In genomic region chr7:131836733-131837132, GRCh38 we compare ENCODE assay signal across 19 cellular contexts.
DNase-seq lines count a peak whose midpoint lies in the region; ATAC-seq and TF ChIP-seq lines count a peak whose summit lies in the region.
"Had no signal": no experiment of that assay in that cellular context is flagged by ENCODE, and none has a peak within 500 bp of the region (broad histone marks: within the 10 kb centered on the region; RNA-seq: fewer than 3 reads in every experiment).

No MANE protein-coding gene starts in this region.

- peaks cover 19% of the 10 kb centered on the region for H3K4me1 Mint-ChIP-seq in endodermal cell
- H3K4me1 Mint-ChIP-seq in progenitor cell of endocrine pancreas (ENCODE audit: low read depth): no peaks in the 10 kb centered on the region
- H3K4me1 Mint-ChIP-seq in T-helper 17 cell: no peaks in the 10 kb centered on the region

- no peak overlapping the region for H3K4me3 Mint-ChIP-seq in endodermal cell
- no peak overlapping the region for H3K4me3 Mint-ChIP-seq in progenitor cell of endocrine pancreas (ENCODE audit: low read depth)
- H3K4me3 Mint-ChIP-seq in T-helper 17 cell: no peak overlapping the region

- no peak overlapping the region for H3K27ac ChIP-seq in Karpas-422 (ENCODE audit: low read length)
- H3K27ac ChIP-seq in endodermal cell (ENCODE audit: low read depth, low read length): no peak overlapping the region
- no peak overlapping the region for H3K27ac ChIP-seq in effector memory CD4-positive, alpha-beta T cell (ENCODE audit: insufficient read depth, low read length, poor library complexity, severe bottlenecking)
- H3K27ac ChIP-seq: 22Rv1, GM23248 had no signal

- no peaks in the 10 kb centered on the region for H3K36me3 ChIP-seq in Karpas-422 (ENCODE audit: insufficient read depth, low read length)
- H3K36me3 ChIP-seq in endodermal cell (ENCODE audit: control insufficient read depth, insufficient read depth, low read length): no peaks in the 10 kb centered on the region
- H3K36me3 ChIP-seq in effector memory CD4-positive, alpha-beta T cell (ENCODE audit: control insufficient read depth, insufficient read depth, low read length): no peaks in the 10 kb centered on the region

- H3K9ac ChIP-seq in Karpas-422 (ENCODE audit: low read length): no peak overlapping the region
- H3K9ac ChIP-seq in endodermal cell (ENCODE audit: extremely low read depth, low read length, poor library complexity, severe bottlenecking): no peak overlapping the region
- H3K9ac ChIP-seq: GM23248 had no signal

- peak; percentile 80 for TF ChIP-seq CTCF in endodermal cell (conservative IDR thresholded peaks at IDR 0.05)
- TF ChIP-seq CTCF in progenitor cell of endocrine pancreas (IDR thresholded peaks at IDR 0.05; ENCODE audit: unreplicated experiment): peak; percentile 14

- WGBS in endodermal cell (ENCODE audit: insufficient coverage in 1 of 2, insufficient read length in 1 of 2), 2 experiments: 62 to 100% methylated on average over 1 to 2 of the region's 2 CpGs

- no peaks in the 10 kb centered on the region for H4K20me1 ChIP-seq in Karpas-422 (ENCODE audit: insufficient read depth, low read depth, low read length)

- H3K36me3 Mint-ChIP-seq in endodermal cell (ENCODE audit: low read depth) (no peaks in the 10 kb centered on the region), progenitor cell of endocrine pancreas (ENCODE audit: insufficient read depth) (no peaks in the 10 kb centered on the region), T-helper 17 cell (ENCODE audit: low read depth) (no peaks in the 10 kb centered on the region)

- H3K4me1 ChIP-seq in Karpas-422 (ENCODE audit: low read length): no peaks in the 10 kb centered on the region
- H3K4me1 ChIP-seq in endodermal cell (ENCODE audit: control insufficient read depth, insufficient read depth, low read length): peaks cover 6% of the 10 kb centered on the region
- H3K4me1 ChIP-seq in effector memory CD4-positive, alpha-beta T cell (ENCODE audit: control insufficient read depth, insufficient read depth, low read length, poor library complexity, severe bottlenecking): no peaks in the 10 kb centered on the region

- no peaks in the 10 kb centered on the region for H3K9me2 ChIP-seq in Karpas-422 (replicated peaks; ENCODE audit: insufficient read depth, low read length)

- H3K27ac Mint-ChIP-seq in endodermal cell (no peak overlapping the region), progenitor cell of endocrine pancreas (no peak overlapping the region), T-helper 17 cell (no peak overlapping the region)

- H3K9me3 ChIP-seq in Karpas-422 (ENCODE audit: low read length) (no peaks in the 10 kb centered on the region), endodermal cell (ENCODE audit: control insufficient read depth, low read length) (no peaks in the 10 kb centered on the region), T-helper 17 cell (ENCODE audit: control insufficient read depth, low read length, poor library complexity, severe bottlenecking) (no peaks in the 10 kb centered on the region)
- no peaks in the 10 kb centered on the region for H3K9me3 ChIP-seq in effector memory CD4-positive, alpha-beta T cell (ENCODE audit: control insufficient read depth, low read length)

- ATAC-seq in T-helper 17 cell: no peak
- ATAC-seq: Right ventricle myocardium inferior had no signal

- no peak overlapping the region for H3K4me3 ChIP-seq in Karpas-422 (ENCODE audit: low read length)
- H3K4me3 ChIP-seq in endodermal cell (ENCODE audit: low read length): no peak overlapping the region
- no peak overlapping the region for H3K4me3 ChIP-seq in effector memory CD4-positive, alpha-beta T cell (ENCODE audit: insufficient read depth, low read depth, low read length, poor library complexity, severe bottlenecking)
- H3K4me3 ChIP-seq: GM23248 had no signal

- DNase-seq in DMS 273 (lab: John Stamatoyannopoulos, UW; ENCODE audit: unreplicated experiment) (peak; percentile 65), DMS 273 treated with DMSO at 0.1 percent for 48 hours (lab: John Stamatoyannopoulos, UW) (no peak), Karpas-422 (peak; percentile 59), endodermal cell (peak; percentile 86), progenitor cell of endocrine pancreas (ENCODE audit: low spot score, unreplicated experiment) (no peak), T-helper 17 cell (no peak), islet precursor cell (no peak)
- DNase-seq in effector memory CD4-positive, alpha-beta T cell: no peak
- DNase-seq: AML-193; DMS153; EL; GM23248; KBM-7; NCI-H187; NCI-H2107; NCI-H526 treated with DMSO at 0.1 percent for 48 hours; NK-92 treated with Interleukin-12 subunit alpha and Interleukin-12 subunit beta, amount 100 ng/mL, for 24 hours had no signal

- H3K27me3 ChIP-seq in Karpas-422 (ENCODE audit: low read length) (no peaks in the 10 kb centered on the region), endodermal cell (ENCODE audit: control insufficient read depth, insufficient read depth, low read length, poor library complexity, severe bottlenecking) (no peaks in the 10 kb centered on the region)
- H3K27me3 ChIP-seq in effector memory CD4-positive, alpha-beta T cell (replicated peaks; ENCODE audit: control insufficient read depth, insufficient read depth, low read length, poor library complexity, severe bottlenecking): peaks cover 3% of the 10 kb centered on the region

- no peaks in the 10 kb centered on the region for H3K79me2 ChIP-seq in Karpas-422 (ENCODE audit: low read length)

- H3K9me3 Mint-ChIP-seq in endodermal cell (no peaks in the 10 kb centered on the region), progenitor cell of endocrine pancreas (ENCODE audit: low read depth) (no peaks in the 10 kb centered on the region)

- H3K27me3 Mint-ChIP-seq in endodermal cell (ENCODE audit: insufficient read depth): peaks cover 2% of the 10 kb centered on the region
- H3K27me3 Mint-ChIP-seq in progenitor cell of endocrine pancreas: peaks cover 25% of the 10 kb centered on the region
- H3K27me3 Mint-ChIP-seq in T-helper 17 cell: peaks cover 39% of the 10 kb centered on the region

- H3K4me2 ChIP-seq in Karpas-422 (ENCODE audit: low read depth, low read length, poor library complexity, severe bottlenecking): no peak overlapping the region

- no peak overlapping the region for H2AFZ ChIP-seq in Karpas-422 (ENCODE audit: low read length)
- H2AFZ ChIP-seq: GM23248 had no signal

Comparison
In these comparisons a context has a peak if more than half of its experiments do, and no peak if none do; other contexts are left out.
1. DNase-seq: peak in DMS 273 (single experiment), Karpas-422 (single experiment) and endodermal cell (single experiment); none in DMS 273 treated with DMSO at 0.1 percent for 48 hours (single experiment), progenitor cell of endocrine pancreas (single experiment), T-helper 17 cell (0 of 3), effector memory CD4-positive, alpha-beta T cell (0 of 3) and islet precursor cell (single experiment).